In the genomic region with DNA sequence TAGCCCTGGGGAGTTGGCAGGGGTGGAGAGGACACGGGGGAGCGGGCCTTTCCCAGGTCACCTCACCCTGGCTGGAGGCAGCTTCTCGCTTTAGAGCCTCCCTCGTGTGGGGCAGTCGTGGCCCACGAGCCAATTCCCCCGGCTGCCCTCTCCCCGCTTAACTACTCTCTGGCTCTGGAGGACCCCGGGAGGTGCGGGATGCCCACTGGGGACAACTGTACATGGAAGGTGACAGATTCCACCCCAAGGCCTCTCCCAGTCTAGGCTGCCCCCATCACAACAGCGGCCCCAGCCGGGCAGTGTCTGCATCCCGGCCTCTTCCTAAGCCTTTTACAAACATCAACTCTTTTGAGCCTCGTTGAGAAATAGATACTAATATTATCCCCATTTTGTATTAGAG, we compare ENCODE assay signal across 21 cellular contexts.
"Had no signal": no experiment of that assay in that cellular context is flagged by ENCODE, and none has a peak within 500 bp of the region (broad histone marks: within the 10 kb centered on the region; RNA-seq: fewer than 3 reads in every experiment).

No MANE protein-coding gene starts in this region.

- H3K36me3 ChIP-seq: brain microvascular endothelial cell, cardiac muscle cell, SJCRH30 had no signal

- DNase-seq: activated CD4-positive, alpha-beta T cell treated with anti-CD3 and anti-CD28 coated beads for 4 hours; activated CD8-positive, alpha-beta memory T cell treated with anti-CD3 and anti-CD28 coated beads, Interleukin-2, amount 50 U/mL, for 48 hours; activated CD8-positive, alpha-beta T cell treated with anti-CD3 and anti-CD28 coated beads for 36 hours; activated effector memory CD4-positive, alpha-beta T cell treated with Interleukin-2 at 50 U/mL for 16 hours; activated naive CD4-positive, alpha-beta T cell; activated T-cell treated with anti-CD3 and anti-CD28 coated beads, Interleukin-2, amount 50 U/mL, for 1 hour; amygdala; brain microvascular endothelial cell; MM.1S; NCI-H1105; NCI-H1436; NCI-H1694 treated with DMSO at 0.1 percent for 48 hours; NCI-H2029 treated with DMSO at 0.1 percent for 48 hours; NCI-H345; NCI-H510A; NCI-H526 treated with DMSO at 0.1 percent for 48 hours; SJCRH30; SK-N-SH; T-helper 1 cell had no signal

- H3K27ac ChIP-seq: brain microvascular endothelial cell, cardiac muscle cell, SJCRH30 had no signal

- H3K27me3 ChIP-seq: brain microvascular endothelial cell, cardiac muscle cell, SJCRH30 had no signal

- H3K4me3 ChIP-seq: cardiac muscle cell, SJCRH30 had no signal

- H3K9me3 ChIP-seq: SJCRH30, SK-N-SH had no signal

- ATAC-seq: activated CD4-positive, CD25-positive, alpha-beta regulatory T cell treated with anti-CD3 and anti-CD28 coated beads, Interleukin-2, amount 50 U/mL, for 24 hours; activated CD8-positive, alpha-beta T cell treated with anti-CD3 and anti-CD28 coated beads for 36 hours had no signal
